Comparison of ENCODE assay signal across 1 cellular context in the genomic region with DNA sequence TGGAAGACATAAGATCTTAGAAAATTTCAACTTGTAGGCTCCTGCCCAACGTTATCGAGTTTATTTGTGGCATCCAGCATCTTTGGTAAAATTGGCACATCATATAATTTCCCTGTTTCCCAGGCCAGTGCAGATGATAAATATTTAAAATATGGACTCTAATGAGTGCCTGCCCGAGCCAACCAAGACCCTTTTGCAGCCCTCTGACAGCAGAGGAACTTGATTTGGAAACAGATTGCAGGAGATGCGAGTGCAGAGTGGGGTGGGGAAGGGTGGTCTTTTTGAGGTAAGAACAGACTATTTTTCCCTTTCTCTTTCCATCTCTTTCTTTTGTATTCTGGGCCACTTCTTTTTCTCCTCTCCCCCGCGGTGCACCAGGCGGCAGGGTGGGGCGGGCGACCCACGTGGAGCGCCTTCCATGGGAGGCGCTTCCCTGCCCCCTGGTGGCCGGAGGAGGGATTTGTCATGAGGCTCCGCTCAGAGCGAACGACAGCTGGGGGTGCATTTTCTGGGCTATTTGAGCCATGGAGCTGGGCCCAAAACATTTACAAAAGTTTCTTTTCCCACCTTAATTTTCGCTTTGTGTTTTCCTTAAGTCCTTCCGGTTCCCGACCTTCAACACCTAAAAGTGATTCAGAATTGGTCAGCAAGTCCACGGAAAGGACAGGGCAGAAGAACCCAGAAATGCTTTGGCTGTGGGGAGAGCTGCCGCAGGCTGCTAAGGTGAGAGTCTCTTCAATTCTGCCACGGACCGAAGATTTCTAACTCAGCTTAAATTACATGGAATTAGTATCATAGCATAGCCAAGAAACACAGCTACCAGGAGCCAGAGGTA.
TF ChIP-seq lines count a peak whose summit lies in the region.

No MANE protein-coding gene starts in this region.

TF ChIP-seq in HepG2, 621 proteins besides CTCF, POLR2A, EP300 and RAD21 (continued from another document and continues in another):
- TF ChIP-seq, protein P1, sequence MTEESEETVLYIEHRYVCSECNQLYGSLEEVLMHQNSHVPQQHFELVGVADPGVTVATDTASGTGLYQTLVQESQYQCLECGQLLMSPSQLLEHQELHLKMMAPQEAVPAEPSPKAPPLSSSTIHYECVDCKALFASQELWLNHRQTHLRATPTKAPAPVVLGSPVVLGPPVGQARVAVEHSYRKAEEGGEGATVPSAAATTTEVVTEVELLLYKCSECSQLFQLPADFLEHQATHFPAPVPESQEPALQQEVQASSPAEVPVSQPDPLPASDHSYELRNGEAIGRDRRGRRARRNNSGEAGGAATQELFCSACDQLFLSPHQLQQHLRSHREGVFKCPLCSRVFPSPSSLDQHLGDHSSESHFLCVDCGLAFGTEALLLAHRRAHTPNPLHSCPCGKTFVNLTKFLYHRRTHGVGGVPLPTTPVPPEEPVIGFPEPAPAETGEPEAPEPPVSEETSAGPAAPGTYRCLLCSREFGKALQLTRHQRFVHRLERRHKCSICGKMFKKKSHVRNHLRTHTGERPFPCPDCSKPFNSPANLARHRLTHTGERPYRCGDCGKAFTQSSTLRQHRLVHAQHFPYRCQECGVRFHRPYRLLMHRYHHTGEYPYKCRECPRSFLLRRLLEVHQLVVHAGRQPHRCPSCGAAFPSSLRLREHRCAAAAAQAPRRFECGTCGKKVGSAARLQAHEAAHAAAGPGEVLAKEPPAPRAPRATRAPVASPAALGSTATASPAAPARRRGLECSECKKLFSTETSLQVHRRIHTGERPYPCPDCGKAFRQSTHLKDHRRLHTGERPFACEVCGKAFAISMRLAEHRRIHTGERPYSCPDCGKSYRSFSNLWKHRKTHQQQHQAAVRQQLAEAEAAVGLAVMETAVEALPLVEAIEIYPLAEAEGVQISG (CRISPR knock-in tag; IDR thresholded peaks at IDR 0.05), result peak; percentile 57; the same call in 1 of the 2 replicates
- TF ChIP-seq NBN (conservative IDR thresholded peaks at IDR 0.05), result no peak
- TF ChIP-seq STAG1 (CRISPR knock-in tag; IDR thresholded peaks at IDR 0.05), result peak; percentile 92
- peak; percentile 72 for TF ChIP-seq DMAP1 (CRISPR knock-in tag; IDR thresholded peaks at IDR 0.05)
- no peak for TF ChIP-seq TBP (CRISPR knock-in tag; IDR thresholded peaks at IDR 0.05)
- no peak for TF ChIP-seq ZNF143 (CRISPR knock-in tag; IDR thresholded peaks at IDR 0.05)
- TF ChIP-seq SAP130 (CRISPR knock-in tag; IDR thresholded peaks at IDR 0.05; ENCODE audit: low read depth), result peak; percentile 86
- TF ChIP-seq, protein P2, sequence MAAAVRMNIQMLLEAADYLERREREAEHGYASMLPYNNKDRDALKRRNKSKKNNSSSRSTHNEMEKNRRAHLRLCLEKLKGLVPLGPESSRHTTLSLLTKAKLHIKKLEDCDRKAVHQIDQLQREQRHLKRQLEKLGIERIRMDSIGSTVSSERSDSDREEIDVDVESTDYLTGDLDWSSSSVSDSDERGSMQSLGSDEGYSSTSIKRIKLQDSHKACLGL (CRISPR knock-in tag; IDR thresholded peaks at IDR 0.05), result peak; percentile 70; the same call in 1 of the 2 replicates
- TF ChIP-seq AHR (CRISPR knock-in tag; IDR thresholded peaks at IDR 0.05), result peak; percentile 75; the same call in 1 of the 2 replicates
- peak; percentile 33 for TF ChIP-seq HNRNPLL (IDR thresholded peaks at IDR 0.05; ENCODE audit: low read depth, low read length, poor library complexity, severe bottlenecking)
- TF ChIP-seq ZNF274 (CRISPR knock-in tag; IDR thresholded peaks at IDR 0.05), result peak; percentile 56; the same call in 1 of the 2 replicates
- no peak for TF ChIP-seq ZNF724P (CRISPR knock-in tag; IDR thresholded peaks at IDR 0.05; ENCODE audit: borderline replicate concordance)
- TF ChIP-seq FOXC1 (CRISPR knock-in tag; IDR thresholded peaks at IDR 0.05; ENCODE audit: borderline replicate concordance), result 0 out of 2 replicates have a peak, but pooled peaks have one; percentile 48
- TF ChIP-seq ZNF891 (CRISPR knock-in tag; IDR thresholded peaks at IDR 0.05), result 0 out of 2 replicates have a peak, but pooled peaks have one; percentile 43
- TF ChIP-seq, protein P3, sequence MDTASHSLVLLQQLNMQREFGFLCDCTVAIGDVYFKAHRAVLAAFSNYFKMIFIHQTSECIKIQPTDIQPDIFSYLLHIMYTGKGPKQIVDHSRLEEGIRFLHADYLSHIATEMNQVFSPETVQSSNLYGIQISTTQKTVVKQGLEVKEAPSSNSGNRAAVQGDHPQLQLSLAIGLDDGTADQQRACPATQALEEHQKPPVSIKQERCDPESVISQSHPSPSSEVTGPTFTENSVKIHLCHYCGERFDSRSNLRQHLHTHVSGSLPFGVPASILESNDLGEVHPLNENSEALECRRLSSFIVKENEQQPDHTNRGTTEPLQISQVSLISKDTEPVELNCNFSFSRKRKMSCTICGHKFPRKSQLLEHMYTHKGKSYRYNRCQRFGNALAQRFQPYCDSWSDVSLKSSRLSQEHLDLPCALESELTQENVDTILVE (CRISPR knock-in tag; IDR thresholded peaks at IDR 0.05), result peak; percentile 48; the same call in 1 of the 2 replicates
- TF ChIP-seq ZNF572 (CRISPR knock-in tag; IDR thresholded peaks at IDR 0.05), result peak; percentile 86
- TF ChIP-seq ZNF737 (CRISPR knock-in tag; IDR thresholded peaks at IDR 0.05; ENCODE audit: borderline replicate concordance), result no peak
- TF ChIP-seq YEATS2 (CRISPR knock-in tag; IDR thresholded peaks at IDR 0.05; ENCODE audit: borderline replicate concordance), result peak; percentile 33; the same call in 1 of the 2 replicates
- TF ChIP-seq, protein P4, sequence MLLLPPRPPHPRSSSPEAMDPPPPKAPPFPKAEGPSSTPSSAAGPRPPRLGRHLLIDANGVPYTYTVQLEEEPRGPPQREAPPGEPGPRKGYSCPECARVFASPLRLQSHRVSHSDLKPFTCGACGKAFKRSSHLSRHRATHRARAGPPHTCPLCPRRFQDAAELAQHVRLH (CRISPR knock-in tag; IDR thresholded peaks at IDR 0.05; ENCODE audit: borderline replicate concordance, low read depth), result peak; percentile 50; the same call in 1 of the 2 replicates
- 0 out of 2 replicates have a peak, but pooled peaks have one; percentile 23 for TF ChIP-seq KAT8 (CRISPR knock-in tag; IDR thresholded peaks at IDR 0.05)
- TF ChIP-seq, protein P5, sequence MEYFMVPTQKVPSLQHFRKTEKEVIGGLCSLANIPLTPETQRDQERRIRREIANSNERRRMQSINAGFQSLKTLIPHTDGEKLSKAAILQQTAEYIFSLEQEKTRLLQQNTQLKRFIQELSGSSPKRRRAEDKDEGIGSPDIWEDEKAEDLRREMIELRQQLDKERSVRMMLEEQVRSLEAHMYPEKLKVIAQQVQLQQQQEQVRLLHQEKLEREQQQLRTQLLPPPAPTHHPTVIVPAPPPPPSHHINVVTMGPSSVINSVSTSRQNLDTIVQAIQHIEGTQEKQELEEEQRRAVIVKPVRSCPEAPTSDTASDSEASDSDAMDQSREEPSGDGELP (IDR thresholded peaks at IDR 0.05; ENCODE audit: borderline replicate concordance, low read depth), result 0 out of 2 replicates have a peak, but pooled peaks have one; percentile 20
- TF ChIP-seq LCORL (IDR thresholded peaks at IDR 0.05), result no peak
- 0 out of 2 replicates have a peak, but pooled peaks have one; percentile 32 for TF ChIP-seq LCORL (CRISPR knock-in tag; IDR thresholded peaks at IDR 0.05)
- TF ChIP-seq, protein P6, sequence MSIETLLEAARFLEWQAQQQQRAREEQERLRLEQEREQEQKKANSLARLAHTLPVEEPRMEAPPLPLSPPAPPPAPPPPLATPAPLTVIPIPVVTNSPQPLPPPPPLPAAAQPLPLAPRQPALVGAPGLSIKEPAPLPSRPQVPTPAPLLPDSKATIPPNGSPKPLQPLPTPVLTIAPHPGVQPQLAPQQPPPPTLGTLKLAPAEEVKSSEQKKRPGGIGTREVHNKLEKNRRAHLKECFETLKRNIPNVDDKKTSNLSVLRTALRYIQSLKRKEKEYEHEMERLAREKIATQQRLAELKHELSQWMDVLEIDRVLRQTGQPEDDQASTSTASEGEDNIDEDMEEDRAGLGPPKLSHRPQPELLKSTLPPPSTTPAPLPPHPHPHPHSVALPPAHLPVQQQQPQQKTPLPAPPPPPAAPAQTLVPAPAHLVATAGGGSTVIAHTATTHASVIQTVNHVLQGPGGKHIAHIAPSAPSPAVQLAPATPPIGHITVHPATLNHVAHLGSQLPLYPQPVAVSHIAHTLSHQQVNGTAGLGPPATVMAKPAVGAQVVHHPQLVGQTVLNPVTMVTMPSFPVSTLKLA (IDR thresholded peaks at IDR 0.05), result peak; percentile 81
- TF ChIP-seq, protein P7, sequence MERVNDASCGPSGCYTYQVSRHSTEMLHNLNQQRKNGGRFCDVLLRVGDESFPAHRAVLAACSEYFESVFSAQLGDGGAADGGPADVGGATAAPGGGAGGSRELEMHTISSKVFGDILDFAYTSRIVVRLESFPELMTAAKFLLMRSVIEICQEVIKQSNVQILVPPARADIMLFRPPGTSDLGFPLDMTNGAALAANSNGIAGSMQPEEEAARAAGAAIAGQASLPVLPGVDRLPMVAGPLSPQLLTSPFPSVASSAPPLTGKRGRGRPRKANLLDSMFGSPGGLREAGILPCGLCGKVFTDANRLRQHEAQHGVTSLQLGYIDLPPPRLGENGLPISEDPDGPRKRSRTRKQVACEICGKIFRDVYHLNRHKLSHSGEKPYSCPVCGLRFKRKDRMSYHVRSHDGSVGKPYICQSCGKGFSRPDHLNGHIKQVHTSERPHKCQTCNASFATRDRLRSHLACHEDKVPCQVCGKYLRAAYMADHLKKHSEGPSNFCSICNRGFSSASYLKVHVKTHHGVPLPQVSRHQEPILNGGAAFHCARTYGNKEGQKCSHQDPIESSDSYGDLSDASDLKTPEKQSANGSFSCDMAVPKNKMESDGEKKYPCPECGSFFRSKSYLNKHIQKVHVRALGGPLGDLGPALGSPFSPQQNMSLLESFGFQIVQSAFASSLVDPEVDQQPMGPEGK (CRISPR knock-in tag; IDR thresholded peaks at IDR 0.05), result peak; percentile 77
- no peak for TF ChIP-seq PITX1 (CRISPR knock-in tag; IDR thresholded peaks at IDR 0.05)
- TF ChIP-seq RXRB (CRISPR knock-in tag; IDR thresholded peaks at IDR 0.05; ENCODE audit: borderline replicate concordance), result peak; percentile 53; the same call in 1 of the 2 replicates
- TF ChIP-seq SALL2 (CRISPR knock-in tag; IDR thresholded peaks at IDR 0.05), result peak; percentile 51
- no peak for TF ChIP-seq ZNF160 (CRISPR knock-in tag; IDR thresholded peaks at IDR 0.05)
- TF ChIP-seq ZNF232 (CRISPR knock-in tag; IDR thresholded peaks at IDR 0.05; ENCODE audit: borderline replicate concordance), result no peak
- peak; percentile 68; the same call in 1 of the 2 replicates for TF ChIP-seq SP4 (CRISPR knock-in tag; IDR thresholded peaks at IDR 0.05)
- peak; percentile 93 for TF ChIP-seq XRCC5 (optimal IDR thresholded peaks at IDR 0.05; ENCODE audit: low read length)
- peak; percentile 29; the same call in 1 of the 2 replicates for TF ChIP-seq MEIS2 (CRISPR knock-in tag; IDR thresholded peaks at IDR 0.05)
- peak; percentile 69 for TF ChIP-seq YY1 (IDR thresholded peaks at IDR 0.05; ENCODE audit: insufficient read depth, insufficient replicate concordance, low read depth, low read length)
- TF ChIP-seq ZNF607 (CRISPR knock-in tag; IDR thresholded peaks at IDR 0.05; ENCODE audit: borderline replicate concordance), result peak; percentile 83
- TF ChIP-seq KDM2A (CRISPR knock-in tag; IDR thresholded peaks at IDR 0.05; ENCODE audit: borderline replicate concordance, low read depth), result peak; percentile 81; the same call in 1 of the 2 replicates
- TF ChIP-seq, protein P8, sequence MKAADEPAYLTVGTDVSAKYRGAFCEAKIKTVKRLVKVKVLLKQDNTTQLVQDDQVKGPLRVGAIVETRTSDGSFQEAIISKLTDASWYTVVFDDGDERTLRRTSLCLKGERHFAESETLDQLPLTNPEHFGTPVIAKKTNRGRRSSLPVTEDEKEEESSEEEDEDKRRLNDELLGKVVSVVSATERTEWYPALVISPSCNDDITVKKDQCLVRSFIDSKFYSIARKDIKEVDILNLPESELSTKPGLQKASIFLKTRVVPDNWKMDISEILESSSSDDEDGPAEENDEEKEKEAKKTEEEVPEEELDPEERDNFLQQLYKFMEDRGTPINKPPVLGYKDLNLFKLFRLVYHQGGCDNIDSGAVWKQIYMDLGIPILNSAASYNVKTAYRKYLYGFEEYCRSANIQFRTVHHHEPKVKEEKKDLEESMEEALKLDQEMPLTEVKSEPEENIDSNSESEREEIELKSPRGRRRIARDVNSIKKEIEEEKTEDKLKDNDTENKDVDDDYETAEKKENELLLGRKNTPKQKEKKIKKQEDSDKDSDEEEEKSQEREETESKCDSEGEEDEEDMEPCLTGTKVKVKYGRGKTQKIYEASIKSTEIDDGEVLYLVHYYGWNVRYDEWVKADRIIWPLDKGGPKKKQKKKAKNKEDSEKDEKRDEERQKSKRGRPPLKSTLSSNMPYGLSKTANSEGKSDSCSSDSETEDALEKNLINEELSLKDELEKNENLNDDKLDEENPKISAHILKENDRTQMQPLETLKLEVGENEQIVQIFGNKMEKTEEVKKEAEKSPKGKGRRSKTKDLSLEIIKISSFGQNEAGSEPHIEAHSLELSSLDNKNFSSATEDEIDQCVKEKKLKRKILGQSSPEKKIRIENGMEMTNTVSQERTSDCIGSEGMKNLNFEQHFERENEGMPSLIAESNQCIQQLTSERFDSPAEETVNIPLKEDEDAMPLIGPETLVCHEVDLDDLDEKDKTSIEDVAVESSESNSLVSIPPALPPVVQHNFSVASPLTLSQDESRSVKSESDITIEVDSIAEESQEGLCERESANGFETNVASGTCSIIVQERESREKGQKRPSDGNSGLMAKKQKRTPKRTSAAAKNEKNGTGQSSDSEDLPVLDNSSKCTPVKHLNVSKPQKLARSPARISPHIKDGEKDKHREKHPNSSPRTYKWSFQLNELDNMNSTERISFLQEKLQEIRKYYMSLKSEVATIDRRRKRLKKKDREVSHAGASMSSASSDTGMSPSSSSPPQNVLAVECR (CRISPR knock-in tag; IDR thresholded peaks at IDR 0.05; ENCODE audit: borderline replicate concordance), result peak; percentile 66; the same call in 1 of the 2 replicates
- TF ChIP-seq ATF1 (CRISPR knock-in tag; IDR thresholded peaks at IDR 0.05), result no peak
- TF ChIP-seq BCL6 (CRISPR knock-in tag; IDR thresholded peaks at IDR 0.05), result 0 out of 2 replicates have a peak, but pooled peaks have one; percentile 3
- no peak for TF ChIP-seq MTA3 (CRISPR knock-in tag; IDR thresholded peaks at IDR 0.05)
- TF ChIP-seq, protein P9, sequence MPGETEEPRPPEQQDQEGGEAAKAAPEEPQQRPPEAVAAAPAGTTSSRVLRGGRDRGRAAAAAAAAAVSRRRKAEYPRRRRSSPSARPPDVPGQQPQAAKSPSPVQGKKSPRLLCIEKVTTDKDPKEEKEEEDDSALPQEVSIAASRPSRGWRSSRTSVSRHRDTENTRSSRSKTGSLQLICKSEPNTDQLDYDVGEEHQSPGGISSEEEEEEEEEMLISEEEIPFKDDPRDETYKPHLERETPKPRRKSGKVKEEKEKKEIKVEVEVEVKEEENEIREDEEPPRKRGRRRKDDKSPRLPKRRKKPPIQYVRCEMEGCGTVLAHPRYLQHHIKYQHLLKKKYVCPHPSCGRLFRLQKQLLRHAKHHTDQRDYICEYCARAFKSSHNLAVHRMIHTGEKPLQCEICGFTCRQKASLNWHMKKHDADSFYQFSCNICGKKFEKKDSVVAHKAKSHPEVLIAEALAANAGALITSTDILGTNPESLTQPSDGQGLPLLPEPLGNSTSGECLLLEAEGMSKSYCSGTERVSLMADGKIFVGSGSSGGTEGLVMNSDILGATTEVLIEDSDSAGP (CRISPR knock-in tag; IDR thresholded peaks at IDR 0.05; ENCODE audit: borderline replicate concordance), result peak; percentile 28; the same call in 1 of the 2 replicates
- no peak for TF ChIP-seq CEBPG (CRISPR knock-in tag; IDR thresholded peaks at IDR 0.05)
- 0 out of 4 replicates have a peak, but pooled peaks of 1 of the 2 experiments have one; percentile 39 for TF ChIP-seq KLF16 (CRISPR knock-in tag; IDR thresholded peaks at IDR 0.05)
- peak; percentile 48 for TF ChIP-seq FOSL2 (CRISPR knock-in tag; IDR thresholded peaks at IDR 0.05)
- 0 out of 2 replicates have a peak, but pooled peaks have one; percentile 43 for TF ChIP-seq ZMYM4 (CRISPR knock-in tag; IDR thresholded peaks at IDR 0.05)
